ENCODE assay signal across 8 cellular contexts in the genomic region with DNA sequence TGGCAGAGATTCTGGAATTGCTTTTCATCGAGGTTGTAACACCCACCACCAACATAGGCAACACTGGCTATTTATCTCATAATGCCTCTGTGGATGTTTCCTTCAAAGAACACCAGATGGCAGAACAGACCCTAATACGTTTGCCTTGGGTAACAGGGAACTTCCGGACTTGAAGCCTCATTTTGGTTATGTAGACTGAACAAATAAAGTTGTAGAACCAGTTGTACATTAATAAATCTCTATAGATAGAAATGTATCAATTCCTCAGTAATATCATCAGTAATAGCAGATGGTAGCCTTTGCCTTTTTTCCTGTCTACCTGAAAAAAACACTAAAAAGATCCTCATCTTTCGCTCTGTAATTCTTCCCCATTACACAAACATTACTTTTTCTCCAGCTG. TPM values are rescaled to one million over a fixed set of nuclear protein-coding genes. Genes with fewer than 3 reads are reported as not detected.
DNase-seq lines count a peak whose midpoint lies in the region; ATAC-seq and TF ChIP-seq lines count a peak whose summit lies in the region.

No MANE protein-coding gene starts in this region.

- CTCF ChIA-PET in RWPE1 (lab: Yijun Ruan, JAX), result interaction anchor here (0.6 to 1.2 kb wide), 3 partner anchors 312 to 1156 kb away, joined by 3 to 7 read pairs (median 4); no protein-coding TSS in a partner anchor

- H3K4me1 ChIP-seq in Loucy (ENCODE audit: insufficient read depth, low read length, poor library complexity, severe bottlenecking) (no peaks in the 10 kb centered on the region), body of pancreas (no peaks in the 10 kb centered on the region), aorta (ENCODE audit: control insufficient read depth in 1 of 2, insufficient read depth in 2 of 2, low read length in 2 of 2) (no peaks in the 10 kb centered on the region)

- peak overlapping the region; percentile 57 for H2AFZ ChIP-seq in Loucy (ENCODE audit: low read length)

- intact Hi-C loops in body of pancreas (cut with DNase I) (loop anchor here (10.0 kb wide), 1 partner anchor 420 kb away; no protein-coding TSS in a partner anchor), aorta (cut with DNase I) (loop anchor here (2.0 to 5.0 kb wide), 3 partner anchors 312 to 418 kb away; no protein-coding TSS in a partner anchor)

- H3K27me3 ChIP-seq in Loucy (ENCODE audit: insufficient read depth, low read length, poor library complexity, severe bottlenecking) (no peaks in the 10 kb centered on the region), body of pancreas (no peaks in the 10 kb centered on the region), aorta (ENCODE audit: control insufficient read depth in 1 of 2, insufficient read depth in 2 of 2, low read length in 1 of 2) (no peaks in the 10 kb centered on the region)

- peak; percentile 79 for ATAC-seq in body of pancreas
- ATAC-seq in stimulated activated naive CD8-positive, alpha-beta T cell treated with anti-CD3 and anti-CD28 coated beads, Interleukin-15, Interleukin-2, amounts not matched to agents 100 U/mL and 50 U/mL, for 24 hours, result peak; percentile 84
- ATAC-seq in aorta (ENCODE audit: low FRiP score), result no peak

- 23 to 24% methylated on average over 4 of the region's 4 CpGs for WGBS in body of pancreas, 2 donors
- WGBS in aorta, 2 donors, result 20 to 23% methylated on average over 4 of the region's 4 CpGs

- no peak overlapping the region for H3K4me3 ChIP-seq in Loucy (ENCODE audit: low read length, poor library complexity, severe bottlenecking)
- H3K4me3 ChIP-seq in body of pancreas, result no peak overlapping the region
- no peak overlapping the region for H3K4me3 ChIP-seq in aorta (ENCODE audit: low read length in 2 of 2)

- POLR2A ChIA-PET in RWPE1 (lab: Yijun Ruan, JAX; ENCODE audit: low non-redundant PET), result no interaction called here

- TF ChIP-seq POLR2A in body of pancreas (IDR thresholded peaks at IDR 0.05), result no peak

- H3K9ac ChIP-seq in Loucy (ENCODE audit: low read depth, low read length, poor library complexity, severe bottlenecking), result no peak overlapping the region

- H3K27ac ChIP-seq in RWPE1 (no peak overlapping the region), body of pancreas (no peak overlapping the region), aorta (ENCODE audit: low read depth in 1 of 2, low read length in 2 of 2) (no peak overlapping the region)

- no peaks in the 10 kb centered on the region for H3K79me2 ChIP-seq in Loucy (ENCODE audit: insufficient read depth, low read length)

- TF ChIP-seq CTCF in Loucy (conservative IDR thresholded peaks at IDR 0.05; ENCODE audit: low read length), result peak; percentile 84
- peak; percentile 79 for TF ChIP-seq CTCF in RWPE1 (conservative IDR thresholded peaks at IDR 0.05; ENCODE audit: low read depth)
- TF ChIP-seq CTCF in body of pancreas (IDR thresholded peaks at IDR 0.05), result peak; percentile 25 to 84 (median 72)

- H3K4me2 ChIP-seq in Loucy (ENCODE audit: low read depth, low read length, poor library complexity, severe bottlenecking), result no peak overlapping the region

- H3K9me3 ChIP-seq in Loucy (ENCODE audit: insufficient read depth, low read depth, low read length) (no peaks in the 10 kb centered on the region), body of pancreas (no peaks in the 10 kb centered on the region), aorta (ENCODE audit: control insufficient read depth, low read length) (no peaks in the 10 kb centered on the region)

- no peaks in the 10 kb centered on the region for H3F3A ChIP-seq in Loucy (ENCODE audit: low read depth)

- no peaks in the 10 kb centered on the region for H3K36me3 ChIP-seq in Loucy (ENCODE audit: insufficient read depth, low read length)
- H3K36me3 ChIP-seq in body of pancreas (replicated peaks in 1 of 2; ENCODE audit: insufficient read depth in 1 of 2, low read depth in 2 of 2), result no peaks in the 10 kb centered on the region
- H3K36me3 ChIP-seq in aorta (ENCODE audit: control insufficient read depth in 1 of 2, insufficient read depth in 2 of 2, low read length in 1 of 2), result no peaks in the 10 kb centered on the region

- peak in 5 of 6 experiments; percentile 6 to 75 (median 48) for DNase-seq in stimulated activated naive CD4-positive, alpha-beta T cell (lab: John Stamatoyannopoulos, UW)
- DNase-seq in stimulated activated naive CD4-positive, alpha-beta T cell treated with Interleukin-2 at 50 U/mL for 16 hours (lab: John Stamatoyannopoulos, UW), result no peak
- DNase-seq in RWPE1 (ENCODE audit: low spot score), result peak; percentile 57
- DNase-seq in body of pancreas, result peak in 3 of 4 donors; percentile 28 to 61 (median 29)
- DNase-seq in iPS-NIHi7 (ENCODE audit: extremely low spot score), result peak; percentile 65
- DNase-seq in stimulated activated naive CD8-positive, alpha-beta T cell treated with anti-CD3 and anti-CD28 coated beads, Interleukin-15, Interleukin-2, amounts not matched to agents 100 U/mL and 50 U/mL, for 24 hours, result peak; percentile 13
- no peak for DNase-seq in aorta

- no peaks in the 10 kb centered on the region for H4K20me1 ChIP-seq in Loucy (ENCODE audit: insufficient read depth, low read length, poor library complexity, severe bottlenecking)

- H3K9me2 ChIP-seq in Loucy (replicated peaks; ENCODE audit: low read depth, low read length), result no peaks in the 10 kb centered on the region

RNA-seq across cellular contexts. Expression of a gene that starts 25.9 kb away (rescaled TPM):
- total RNA-seq in body of pancreas (10 to 100 TPM in 1 of 2 donors, 1 to 10 TPM in 1; 5.4 to 22.1 TPM), aorta (not detected)
- 1 to 10 TPM in 1 of 2 donors, not detected in 1; 1.1 TPM for polyA plus RNA-seq in aorta

RNA-seq across cellular contexts. Expression of a gene that starts 47.3 kb away (rescaled TPM):
- total RNA-seq in body of pancreas (1 to 10 TPM; 6.5 to 6.6 TPM), aorta (10 to 100 TPM; 11.9 to 15.4 TPM)
- polyA plus RNA-seq in aorta, result 1 to 10 TPM; 2.7 to 6.3 TPM

Comparison
In these comparisons a context has a peak if more than half of its experiments do, and no peak if none do; other contexts are left out.
1. DNase-seq: peak in stimulated activated naive CD4-positive, alpha-beta T cell (5 of 6), RWPE1 (single experiment), body of pancreas (3 of 4), iPS-NIHi7 (single experiment) and stimulated activated naive CD8-positive, alpha-beta T cell treated with anti-CD3 and anti-CD28 coated beads, Interleukin-15, Interleukin-2, amounts not matched to agents 100 U/mL and 50 U/mL, for 24 hours (single experiment); none in stimulated activated naive CD4-positive, alpha-beta T cell treated with Interleukin-2 at 50 U/mL for 16 hours (single experiment) and aorta (0 of 2).
2. RNA of a gene that starts 25.9 kb away (total RNA-seq): 5.4 to 22.1 TPM in body of pancreas; not detected in aorta; every median in the first group is over 4 times any median in the second.
3. Peak in every context shown above with its lines, with median percentiles within 50 percentile points of each other: CTCF ChIP-seq.